ENCODE assay signal across 1 cellular context in the genomic region with DNA sequence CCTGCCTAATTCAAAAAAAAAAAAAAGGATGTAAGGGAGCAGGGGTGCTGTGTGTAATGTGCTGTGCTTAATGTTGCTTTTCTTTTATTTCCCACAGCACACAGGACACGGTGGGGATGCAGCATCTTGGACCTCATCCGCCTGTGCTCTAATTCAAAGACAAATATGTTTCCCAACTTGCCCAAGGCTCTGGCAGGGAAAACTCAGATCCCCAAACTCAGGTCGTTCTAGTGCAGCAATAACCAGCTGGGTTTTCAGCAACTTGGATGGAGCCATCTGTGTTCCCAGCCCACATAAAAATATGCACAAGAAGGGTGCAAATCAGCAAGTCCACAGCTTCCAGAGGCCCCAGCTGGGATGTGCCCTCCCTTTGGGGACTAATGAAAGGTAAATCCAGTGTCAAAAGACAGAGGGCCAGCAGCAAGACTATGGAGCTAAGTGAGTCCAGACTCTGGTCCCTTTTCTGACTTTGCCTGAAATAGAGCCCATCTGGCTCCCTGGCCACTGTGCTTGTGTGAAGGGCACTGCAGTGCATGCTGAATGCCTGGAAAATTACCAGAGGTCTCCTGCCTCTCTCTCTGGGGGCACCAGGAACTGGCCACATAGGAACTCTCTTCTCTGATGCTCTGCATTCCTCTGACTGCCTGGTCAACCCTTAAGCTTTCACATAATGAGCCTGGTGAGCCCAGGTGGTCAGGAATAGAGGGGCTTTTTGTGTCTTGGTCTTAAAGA.
TF ChIP-seq lines count a peak whose summit lies in the region.

No MANE protein-coding gene starts in this region.

TF ChIP-seq in WTC11, 78 proteins besides CTCF, POLR2A, EP300 and RAD21 (continued from another document):
- TF ChIP-seq, protein P1, sequence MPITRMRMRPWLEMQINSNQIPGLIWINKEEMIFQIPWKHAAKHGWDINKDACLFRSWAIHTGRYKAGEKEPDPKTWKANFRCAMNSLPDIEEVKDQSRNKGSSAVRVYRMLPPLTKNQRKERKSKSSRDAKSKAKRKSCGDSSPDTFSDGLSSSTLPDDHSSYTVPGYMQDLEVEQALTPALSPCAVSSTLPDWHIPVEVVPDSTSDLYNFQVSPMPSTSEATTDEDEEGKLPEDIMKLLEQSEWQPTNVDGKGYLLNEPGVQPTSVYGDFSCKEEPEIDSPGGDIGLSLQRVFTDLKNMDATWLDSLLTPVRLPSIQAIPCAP (CRISPR knock-in tag; IDR thresholded peaks at IDR 0.05): no peak
- TF ChIP-seq ZNF423 (CRISPR knock-in tag; IDR thresholded peaks at IDR 0.05) (no peak), TEAD1 (CRISPR knock-in tag; IDR thresholded peaks at IDR 0.05) (no peak), RORB (CRISPR knock-in tag; IDR thresholded peaks at IDR 0.05) (no peak), NR3C1 (CRISPR knock-in tag; conservative IDR thresholded peaks at IDR 0.05; ENCODE audit: low read depth) (no peak), GRHL2 (CRISPR knock-in tag; IDR thresholded peaks at IDR 0.05; ENCODE audit: insufficient replicate concordance, severe bottlenecking) (no peak), PRRX2 (CRISPR knock-in tag; IDR thresholded peaks at IDR 0.05) (no peak)
- TF ChIP-seq, protein P2, sequence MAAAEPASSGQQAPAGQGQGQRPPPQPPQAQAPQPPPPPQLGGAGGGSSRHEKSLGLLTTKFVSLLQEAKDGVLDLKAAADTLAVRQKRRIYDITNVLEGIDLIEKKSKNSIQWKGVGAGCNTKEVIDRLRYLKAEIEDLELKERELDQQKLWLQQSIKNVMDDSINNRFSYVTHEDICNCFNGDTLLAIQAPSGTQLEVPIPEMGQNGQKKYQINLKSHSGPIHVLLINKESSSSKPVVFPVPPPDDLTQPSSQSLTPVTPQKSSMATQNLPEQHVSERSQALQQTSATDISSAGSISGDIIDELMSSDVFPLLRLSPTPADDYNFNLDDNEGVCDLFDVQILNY (CRISPR knock-in tag; IDR thresholded peaks at IDR 0.05): no peak
- TF ChIP-seq, protein P3, sequence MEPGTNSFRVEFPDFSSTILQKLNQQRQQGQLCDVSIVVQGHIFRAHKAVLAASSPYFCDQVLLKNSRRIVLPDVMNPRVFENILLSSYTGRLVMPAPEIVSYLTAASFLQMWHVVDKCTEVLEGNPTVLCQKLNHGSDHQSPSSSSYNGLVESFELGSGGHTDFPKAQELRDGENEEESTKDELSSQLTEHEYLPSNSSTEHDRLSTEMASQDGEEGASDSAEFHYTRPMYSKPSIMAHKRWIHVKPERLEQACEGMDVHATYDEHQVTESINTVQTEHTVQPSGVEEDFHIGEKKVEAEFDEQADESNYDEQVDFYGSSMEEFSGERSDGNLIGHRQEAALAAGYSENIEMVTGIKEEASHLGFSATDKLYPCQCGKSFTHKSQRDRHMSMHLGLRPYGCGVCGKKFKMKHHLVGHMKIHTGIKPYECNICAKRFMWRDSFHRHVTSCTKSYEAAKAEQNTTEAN (CRISPR knock-in tag; IDR thresholded peaks at IDR 0.05): no peak
- TF ChIP-seq, protein P4, sequence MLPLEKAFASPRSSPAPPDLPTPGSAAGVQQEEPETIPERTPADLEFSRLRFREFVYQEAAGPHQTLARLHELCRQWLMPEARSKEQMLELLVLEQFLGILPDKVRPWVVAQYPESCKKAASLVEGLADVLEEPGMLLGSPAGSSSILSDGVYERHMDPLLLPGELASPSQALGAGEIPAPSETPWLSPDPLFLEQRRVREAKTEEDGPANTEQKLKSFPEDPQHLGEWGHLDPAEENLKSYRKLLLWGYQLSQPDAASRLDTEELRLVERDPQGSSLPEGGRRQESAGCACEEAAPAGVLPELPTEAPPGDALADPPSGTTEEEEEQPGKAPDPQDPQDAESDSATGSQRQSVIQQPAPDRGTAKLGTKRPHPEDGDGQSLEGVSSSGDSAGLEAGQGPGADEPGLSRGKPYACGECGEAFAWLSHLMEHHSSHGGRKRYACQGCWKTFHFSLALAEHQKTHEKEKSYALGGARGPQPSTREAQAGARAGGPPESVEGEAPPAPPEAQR (CRISPR knock-in tag; IDR thresholded peaks at IDR 0.05): no peak
- TF ChIP-seq, protein P5, sequence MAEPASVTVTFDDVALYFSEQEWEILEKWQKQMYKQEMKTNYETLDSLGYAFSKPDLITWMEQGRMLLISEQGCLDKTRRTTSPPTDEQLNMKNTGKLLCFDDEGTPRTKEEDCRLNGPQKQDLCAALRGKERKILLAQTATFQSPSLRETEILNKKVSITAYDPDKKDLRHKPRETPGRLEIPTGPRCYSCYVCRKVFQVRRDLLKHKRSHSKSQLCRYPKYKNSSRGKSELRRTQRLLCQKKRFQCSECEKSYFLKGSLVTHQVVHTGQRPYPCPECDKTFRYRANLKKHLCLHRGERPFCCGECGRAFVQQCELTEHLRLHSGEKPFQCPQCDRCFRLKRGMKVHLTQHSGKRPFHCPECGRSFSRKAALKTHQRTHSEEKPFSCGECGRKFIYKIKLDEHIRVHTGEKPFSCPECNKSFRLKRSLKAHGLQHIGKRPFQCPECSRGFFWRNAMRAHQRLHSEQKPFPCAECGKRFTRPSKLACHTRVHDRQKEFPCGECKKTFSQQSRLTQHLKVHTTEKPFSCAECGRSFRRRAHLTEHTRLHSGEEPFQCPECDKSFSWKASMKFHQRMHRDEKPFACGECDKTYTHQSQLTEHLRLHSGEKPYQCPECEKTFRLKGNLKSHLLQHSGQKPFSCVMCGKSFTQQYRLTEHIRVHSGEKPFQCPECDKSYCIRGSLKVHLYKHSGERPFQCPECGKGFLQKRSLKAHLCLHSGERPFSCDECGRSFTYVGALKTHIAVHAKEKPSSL (CRISPR knock-in tag; conservative IDR thresholded peaks at IDR 0.05): no peak
- TF ChIP-seq, protein P6, sequence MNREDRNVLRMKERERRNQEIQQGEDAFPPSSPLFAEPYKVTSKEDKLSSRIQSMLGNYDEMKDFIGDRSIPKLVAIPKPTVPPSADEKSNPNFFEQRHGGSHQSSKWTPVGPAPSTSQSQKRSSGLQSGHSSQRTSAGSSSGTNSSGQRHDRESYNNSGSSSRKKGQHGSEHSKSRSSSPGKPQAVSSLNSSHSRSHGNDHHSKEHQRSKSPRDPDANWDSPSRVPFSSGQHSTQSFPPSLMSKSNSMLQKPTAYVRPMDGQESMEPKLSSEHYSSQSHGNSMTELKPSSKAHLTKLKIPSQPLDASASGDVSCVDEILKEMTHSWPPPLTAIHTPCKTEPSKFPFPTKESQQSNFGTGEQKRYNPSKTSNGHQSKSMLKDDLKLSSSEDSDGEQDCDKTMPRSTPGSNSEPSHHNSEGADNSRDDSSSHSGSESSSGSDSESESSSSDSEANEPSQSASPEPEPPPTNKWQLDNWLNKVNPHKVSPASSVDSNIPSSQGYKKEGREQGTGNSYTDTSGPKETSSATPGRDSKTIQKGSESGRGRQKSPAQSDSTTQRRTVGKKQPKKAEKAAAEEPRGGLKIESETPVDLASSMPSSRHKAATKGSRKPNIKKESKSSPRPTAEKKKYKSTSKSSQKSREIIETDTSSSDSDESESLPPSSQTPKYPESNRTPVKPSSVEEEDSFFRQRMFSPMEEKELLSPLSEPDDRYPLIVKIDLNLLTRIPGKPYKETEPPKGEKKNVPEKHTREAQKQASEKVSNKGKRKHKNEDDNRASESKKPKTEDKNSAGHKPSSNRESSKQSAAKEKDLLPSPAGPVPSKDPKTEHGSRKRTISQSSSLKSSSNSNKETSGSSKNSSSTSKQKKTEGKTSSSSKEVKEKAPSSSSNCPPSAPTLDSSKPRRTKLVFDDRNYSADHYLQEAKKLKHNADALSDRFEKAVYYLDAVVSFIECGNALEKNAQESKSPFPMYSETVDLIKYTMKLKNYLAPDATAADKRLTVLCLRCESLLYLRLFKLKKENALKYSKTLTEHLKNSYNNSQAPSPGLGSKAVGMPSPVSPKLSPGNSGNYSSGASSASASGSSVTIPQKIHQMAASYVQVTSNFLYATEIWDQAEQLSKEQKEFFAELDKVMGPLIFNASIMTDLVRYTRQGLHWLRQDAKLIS (CRISPR knock-in tag; IDR thresholded peaks at IDR 0.05; ENCODE audit: borderline replicate concordance): no peak
